In the genomic region with DNA sequence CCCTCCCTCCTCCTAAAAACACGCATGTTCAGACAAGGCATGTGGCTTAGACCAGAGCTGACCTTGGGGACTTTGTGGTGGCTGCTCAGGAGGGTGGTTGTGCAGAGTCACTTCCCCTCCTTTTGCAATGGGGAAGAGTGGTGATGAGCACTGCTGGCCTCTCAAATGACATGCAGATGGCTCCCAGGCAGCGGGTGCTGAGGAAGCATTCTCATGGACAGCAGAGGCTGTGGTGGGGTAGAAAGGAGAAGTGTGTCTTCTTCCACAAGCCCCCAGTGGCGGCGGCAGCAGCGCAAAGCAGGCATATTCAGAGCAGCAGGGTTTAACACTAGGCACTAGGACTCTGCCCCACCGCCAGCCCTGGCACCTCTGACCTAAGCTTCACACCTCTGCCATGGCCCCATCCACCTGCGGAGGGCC, we compare ENCODE assay signal across 8 cellular contexts.
DNase-seq lines count a peak whose midpoint lies in the region; ATAC-seq, FAIRE-seq and TF ChIP-seq lines count a peak whose summit lies in the region.

No MANE protein-coding gene starts in this region.

- H3K36me3 ChIP-seq in K562 (ENCODE audit: control insufficient read depth, insufficient read depth, low read length), result no peaks in the 10 kb centered on the region

- POLR2A ChIA-PET in K562 (lab: Yijun Ruan, JAX) (interaction anchor here (1.2 kb wide), 1 partner anchor 298 kb away, joined by 3 read pairs; no protein-coding TSS in a partner anchor), HEK293T (lab: Yijun Ruan, JAX) (no interaction called here)

- no peak overlapping the region for H3K9ac ChIP-seq in K562 (ENCODE audit: insufficient read depth in 1 of 2, low read depth in 2 of 2, low read length in 2 of 2)

- WGBS in K562 (ENCODE audit: insufficient coverage, low coverage, missing lambda C conversion rate), result 6% methylated on average over 7 of the region's 7 CpGs

- H3K4me3 ChIP-seq in K562, result no peak overlapping the region

- 0 out of 4 replicates have a peak, but pooled peaks of 1 of the 2 experiments have one; percentile 15 for TF ChIP-seq RAD21 in K562 (CRISPR knock-in tag; conservative IDR thresholded peaks at IDR 0.05 in 1 of 2, IDR thresholded peaks at IDR 0.05 in 1 of 2)

- no peak for TF ChIP-seq POLR2A in K562 (conservative IDR thresholded peaks at IDR 0.05)

- ATAC-seq in GM19351 (IDR thresholded peaks at IDR 0.05; ENCODE audit: unreplicated experiment) (peak; percentile 45), HG03521 (IDR thresholded peaks at IDR 0.05; ENCODE audit: unreplicated experiment) (peak; percentile 40), K562 (peak; percentile 70)

- peak; percentile 82 for DNase-seq in Ammon's horn (ENCODE audit: low spot score)
- peak in 2 of 4 experiments; percentile 24 to 37 for DNase-seq in K562 (ENCODE audit: extremely low read depth in 1 of 4, low spot score in 3 of 4)
- peak; percentile 92 for DNase-seq in posterior vena cava (ENCODE audit: low spot score)
- DNase-seq in HEK293T (ENCODE audit: extremely low spot score), result no peak
- no peak for DNase-seq in NK-92 treated with Interleukin-12 subunit alpha and Interleukin-12 subunit beta, amount 100 ng/mL, for 24 hours (lab: John Stamatoyannopoulos, UW)
- DNase-seq in activated CD4-positive, alpha-beta T cell treated with anti-CD3 and anti-CD28 coated beads, Interleukin-2, amount 50 U/mL, for 1 hour, result no peak

- H3K27me3 ChIP-seq in K562 (ENCODE audit: control insufficient read depth in 2 of 2, insufficient read depth in 2 of 2, low read length in 2 of 2), result peaks cover 37 to 77% of the 10 kb centered on the region in 2 experiments

- no peaks in the 10 kb centered on the region for H3K9me1 ChIP-seq in K562 (ENCODE audit: control insufficient read depth, insufficient read depth, low read length)

- TF ChIP-seq EP300 in K562 (IDR thresholded peaks at IDR 0.05; ENCODE audit: low read length), result no peak

- H2AFZ ChIP-seq in K562 (ENCODE audit: low read depth, low read length), result no peak overlapping the region

- no peaks in the 10 kb centered on the region for H3K79me2 ChIP-seq in K562 (ENCODE audit: control insufficient read depth, insufficient read depth, low read length)

- no peak for FAIRE-seq in K562 (lab: Jason Lieb, UNC)

- intact Hi-C loops in K562 (cut with micrococcal nuclease) (loop anchor here (2.0 kb wide), 1 partner anchor 417 kb away; no protein-coding TSS in a partner anchor), posterior vena cava (cut with DNase I) (no loop called here)

- no TSS peak for BruUV-seq in K562 (replicated peaks; lab: Mats Ljungman, UMichigan)

- in situ Hi-C loops in K562 (cut with MboI), result no loop called here

- H4K20me1 ChIP-seq in K562 (replicated peaks; ENCODE audit: control insufficient read depth, insufficient read depth, low read length), result peaks cover 19% of the 10 kb centered on the region

- no peak overlapping the region for H3K27ac ChIP-seq in K562 (ENCODE audit: extremely low read depth, low read depth, low read length)

- no peak overlapping the region for H3K4me2 ChIP-seq in K562 (ENCODE audit: insufficient read depth, low read length)

- H3K9me3 ChIP-seq in K562 (replicated peaks; ENCODE audit: control insufficient read depth, insufficient read depth, low read depth, low read length), result no peaks in the 10 kb centered on the region

- TF ChIP-seq CTCF in K562 (IDR thresholded peaks at IDR 0.05 in 2 of 3, conservative IDR thresholded peaks at IDR 0.05 in 1 of 3; ENCODE audit: insufficient read depth in 2 of 3, low read depth in 1 of 3, low read length in 3 of 3), result no peak

- peaks cover 9 to 11% of the 10 kb centered on the region in 2 experiments; a peak in 4 of 5 replicates for H3K4me1 ChIP-seq in K562 (replicated peaks in 1 of 2; ENCODE audit: control insufficient read depth in 2 of 2, insufficient read depth in 2 of 2, low read length in 2 of 2)

- CTCF ChIA-PET in K562 (lab: Yijun Ruan, JAX; ENCODE audit: low intra/inter-chr PET ratio) (interaction anchor here (0.8 kb wide), 1 partner anchor 8 kb away, joined by 3 read pairs; no protein-coding TSS in a partner anchor), HEK293T (lab: Yijun Ruan, JAX) (interaction anchor here (1.2 kb wide), 1 partner anchor 10 kb away, joined by 4 read pairs; no protein-coding TSS in a partner anchor)

TF ChIP-seq in K562, 482 proteins besides CTCF, POLR2A, EP300 and RAD21 (continues in another document):
- TF ChIP-seq ZNF57 (CRISPR knock-in tag; IDR thresholded peaks at IDR 0.05) (no peak), L3MBTL2 (IDR thresholded peaks at IDR 0.05) (no peak), FOXK2 (conservative IDR thresholded peaks at IDR 0.05 in 1 of 2, IDR thresholded peaks at IDR 0.05 in 1 of 2; ENCODE audit: low read depth in 2 of 2) (no peak), XRCC5 (IDR thresholded peaks at IDR 0.05; ENCODE audit: low read depth, low read length) (no peak), ZBTB1 (CRISPR knock-in tag; IDR thresholded peaks at IDR 0.05; ENCODE audit: borderline replicate concordance, low read depth) (peak; percentile 94), GABPA (tag; conservative IDR thresholded peaks at IDR 0.05; ENCODE audit: low read depth) (0 out of 2 replicates have a peak, but pooled peaks have one; percentile 33), ZNF785 (CRISPR knock-in tag; IDR thresholded peaks at IDR 0.05) (no peak), IRF1 (CRISPR knock-in tag; IDR thresholded peaks at IDR 0.05; ENCODE audit: borderline replicate concordance) (no peak), DEAF1 (CRISPR knock-in tag; IDR thresholded peaks at IDR 0.05) (no peak)
- TF ChIP-seq, protein P1, sequence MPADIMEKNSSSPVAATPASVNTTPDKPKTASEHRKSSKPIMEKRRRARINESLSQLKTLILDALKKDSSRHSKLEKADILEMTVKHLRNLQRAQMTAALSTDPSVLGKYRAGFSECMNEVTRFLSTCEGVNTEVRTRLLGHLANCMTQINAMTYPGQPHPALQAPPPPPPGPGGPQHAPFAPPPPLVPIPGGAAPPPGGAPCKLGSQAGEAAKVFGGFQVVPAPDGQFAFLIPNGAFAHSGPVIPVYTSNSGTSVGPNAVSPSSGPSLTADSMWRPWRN (IDR thresholded peaks at IDR 0.05; ENCODE audit: low read depth), result no peak

TF ChIP-seq in HEK293T, 16 proteins besides CTCF, POLR2A, EP300 and RAD21:
- no peak for TF ChIP-seq FOXM1 (IDR thresholded peaks at IDR 0.05; ENCODE audit: borderline replicate concordance)
- TF ChIP-seq TARDBP (IDR thresholded peaks at IDR 0.05), result no peak
- no peak for TF ChIP-seq CTBP1 (IDR thresholded peaks at IDR 0.05; ENCODE audit: borderline replicate concordance)
- no peak for TF ChIP-seq FOXA1 (IDR thresholded peaks at IDR 0.05)
- TF ChIP-seq, protein P2, sequence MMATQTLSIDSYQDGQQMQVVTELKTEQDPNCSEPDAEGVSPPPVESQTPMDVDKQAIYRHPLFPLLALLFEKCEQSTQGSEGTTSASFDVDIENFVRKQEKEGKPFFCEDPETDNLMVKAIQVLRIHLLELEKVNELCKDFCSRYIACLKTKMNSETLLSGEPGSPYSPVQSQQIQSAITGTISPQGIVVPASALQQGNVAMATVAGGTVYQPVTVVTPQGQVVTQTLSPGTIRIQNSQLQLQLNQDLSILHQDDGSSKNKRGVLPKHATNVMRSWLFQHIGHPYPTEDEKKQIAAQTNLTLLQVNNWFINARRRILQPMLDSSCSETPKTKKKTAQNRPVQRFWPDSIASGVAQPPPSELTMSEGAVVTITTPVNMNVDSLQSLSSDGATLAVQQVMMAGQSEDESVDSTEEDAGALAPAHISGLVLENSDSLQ (IDR thresholded peaks at IDR 0.05), result no peak
- no peak for TF ChIP-seq LEF1 (IDR thresholded peaks at IDR 0.05; ENCODE audit: borderline replicate concordance)
- TF ChIP-seq NFRKB (IDR thresholded peaks at IDR 0.05), result no peak
- no peak for TF ChIP-seq L3MBTL2 (conservative IDR thresholded peaks at IDR 0.05)
- TF ChIP-seq ELF4 (IDR thresholded peaks at IDR 0.05), result no peak
- no peak for TF ChIP-seq ZNF384 (IDR thresholded peaks at IDR 0.05)

Comparison
In these comparisons a context has a peak if more than half of its experiments do, and no peak if none do; other contexts are left out.
1. DNase-seq: peak in Ammon's horn (single experiment) and posterior vena cava (single experiment); none in HEK293T (single experiment), NK-92 treated with Interleukin-12 subunit alpha and Interleukin-12 subunit beta, amount 100 ng/mL, for 24 hours (single experiment) and activated CD4-positive, alpha-beta T cell treated with anti-CD3 and anti-CD28 coated beads, Interleukin-2, amount 50 U/mL, for 1 hour (single experiment).
2. Peak in every context shown above with its lines, with median percentiles within 50 percentile points of each other: ATAC-seq.